ENCODE assay signal across 9 cellular contexts in genomic region chr16:68246671-68247070, GRCh38. TPM values are rescaled to one million over a fixed set of nuclear protein-coding genes. Genes with fewer than 3 reads are reported as not detected.
DNase-seq lines count a peak whose midpoint lies in the region; ATAC-seq and TF ChIP-seq lines count a peak whose summit lies in the region.
"Had no signal": no experiment of that assay in that cellular context is flagged by ENCODE, and none has a peak within 500 bp of the region (broad histone marks: within the 10 kb centered on the region; RNA-seq: fewer than 3 reads in every experiment).

No MANE protein-coding gene starts in this region.

- H3K27me3 ChIP-seq in PC-9 (ENCODE audit: insufficient read depth, low read depth), result no peaks in the 10 kb centered on the region
- H3K27me3 ChIP-seq in esophagus muscularis mucosa, result no peaks in the 10 kb centered on the region
- H3K27me3 ChIP-seq in skeletal muscle satellite cell (ENCODE audit: control insufficient read depth, insufficient read depth, low read length), result no peaks in the 10 kb centered on the region

- intact Hi-C loops in activated CD4-positive, alpha-beta T cell treated with anti-CD3 and anti-CD28 coated beads for 36 hours (cut with DNase I, micrococcal nuclease), result no loop called here
- intact Hi-C loops in PC-9 (cut with micrococcal nuclease; ENCODE audit: unreplicated experiment), result no loop called here
- intact Hi-C loops in esophagus muscularis mucosa (cut with DNase I), result no loop called here

- H3K9me2 ChIP-seq in PC-9 (ENCODE audit: insufficient read depth), result no peaks in the 10 kb centered on the region

- DNase-seq in activated CD4-positive, alpha-beta T cell treated with anti-CD3 and anti-CD28 coated beads for 36 hours, result no peak
- no peak for DNase-seq in activated CD4-positive, alpha-beta T cell treated with anti-CD3 and anti-CD28 coated beads, Interleukin-2, amount 50 U/mL, for 48 hours
- no peak for DNase-seq in PC-9
- DNase-seq in esophagus muscularis mucosa (ENCODE audit: extremely low spot score), result no peak
- no peak for DNase-seq in germinal center (ENCODE audit: low spot score)
- no peak for DNase-seq in activated naive CD4-positive, alpha-beta T cell (lab: John Stamatoyannopoulos, UW)

- no peak overlapping the region for H3K9ac ChIP-seq in skeletal muscle satellite cell (ENCODE audit: low read depth, low read length)

- H3K27me3 Mint-ChIP-seq in activated CD4-positive, alpha-beta T cell treated with anti-CD3 and anti-CD28 coated beads for 36 hours, result no peaks in the 10 kb centered on the region

- no peak for TF ChIP-seq EP300 in esophagus muscularis mucosa (IDR thresholded peaks at IDR 0.05)

- no peak overlapping the region for H3K4me3 ChIP-seq in PC-9
- peak overlapping the region; percentile 72 to 96 (median 92) for H3K4me3 ChIP-seq in esophagus muscularis mucosa
- no peak overlapping the region for H3K4me3 ChIP-seq in skeletal muscle satellite cell (ENCODE audit: low read length)

- peaks cover 3% of the 10 kb centered on the region for H3K36me3 Mint-ChIP-seq in activated CD4-positive, alpha-beta T cell treated with anti-CD3 and anti-CD28 coated beads for 36 hours (ENCODE audit: low read depth)

- ATAC-seq in activated CD4-positive, alpha-beta T cell treated with anti-CD3 and anti-CD28 coated beads for 36 hours, result no peak
- ATAC-seq in GM18867 (IDR thresholded peaks at IDR 0.05; ENCODE audit: unreplicated experiment), result no peak

- H3K36me3 ChIP-seq in PC-9 (ENCODE audit: low read depth) (no peaks in the 10 kb centered on the region), esophagus muscularis mucosa (peaks cover 0 to 31% (median 29%) of the 10 kb centered on the region in 4 donors), skeletal muscle satellite cell (ENCODE audit: insufficient read depth, low read length) (peaks cover 12% of the 10 kb centered on the region)

- BruUV-seq in PC-9 (replicated peaks; lab: Mats Ljungman, UMichigan), result no TSS peak

- H3K9me3 Mint-ChIP-seq in activated CD4-positive, alpha-beta T cell treated with anti-CD3 and anti-CD28 coated beads for 36 hours (ENCODE audit: low read depth), result no peaks in the 10 kb centered on the region

- peak overlapping the region; percentile 88 for H3K4me3 Mint-ChIP-seq in activated CD4-positive, alpha-beta T cell treated with anti-CD3 and anti-CD28 coated beads for 36 hours

- POLR2A ChIA-PET in activated CD4-positive, alpha-beta T cell treated with anti-CD3 and anti-CD28 coated beads for 36 hours (lab: Charles Lee), result no interaction called here
- POLR2A ChIA-PET in PC-9 (lab: Charles Lee; ENCODE audit: unreplicated experiment), result no interaction called here

- H3K9me3 ChIP-seq in PC-9 (ENCODE audit: insufficient read depth, low read depth) (no peaks in the 10 kb centered on the region), esophagus muscularis mucosa (no peaks in the 10 kb centered on the region), skeletal muscle satellite cell (replicated peaks; ENCODE audit: low read length) (no peaks in the 10 kb centered on the region)

- no peak overlapping the region for H3K27ac Mint-ChIP-seq in activated CD4-positive, alpha-beta T cell treated with anti-CD3 and anti-CD28 coated beads for 36 hours

- H3F3A ChIP-seq in PC-9 (ENCODE audit: insufficient read depth, low read depth), result 0 out of 2 replicates have a peak, but pooled peaks cover 5% of the 10 kb centered on the region

- 80% methylated on average over 4 of the region's 5 CpGs for WGBS in esophagus muscularis mucosa

- H3K79me2 ChIP-seq in PC-9 (ENCODE audit: low read depth), result peaks cover 14% of the 10 kb centered on the region; the same call in 1 of the 2 replicates

- H3K4me1 Mint-ChIP-seq in activated CD4-positive, alpha-beta T cell treated with anti-CD3 and anti-CD28 coated beads for 36 hours, result peaks cover 15% of the 10 kb centered on the region

- CTCF ChIA-PET in activated CD4-positive, alpha-beta T cell treated with anti-CD3 and anti-CD28 coated beads for 36 hours (lab: Charles Lee), result interaction anchor here (0.8 to 3.4 kb wide), 4 partner anchors 13 to 93 kb away, joined by 3 to 23 read pairs (median 4); partner anchors contain the start of gene SLC7A6
- CTCF ChIA-PET in PC-9 (lab: Charles Lee), result no interaction called here

- no peak overlapping the region for H2AFZ ChIP-seq in PC-9

- H3K4me1 ChIP-seq in PC-9 (replicated peaks; ENCODE audit: insufficient read depth) (peaks cover 16% of the 10 kb centered on the region), esophagus muscularis mucosa (peaks cover 34 to 36% (median 35%) of the 10 kb centered on the region in 4 donors), skeletal muscle satellite cell (ENCODE audit: control insufficient read depth, insufficient read depth, low read length) (peaks cover 21% of the 10 kb centered on the region)

- TF ChIP-seq CTCF in PC-9 (conservative IDR thresholded peaks at IDR 0.05) (no peak), esophagus muscularis mucosa (IDR thresholded peaks at IDR 0.05) (no peak)

- no peaks in the 10 kb centered on the region for H4K20me1 ChIP-seq in PC-9 (ENCODE audit: insufficient read depth)

- no peak overlapping the region for H3K27ac ChIP-seq in PC-9
- H3K27ac ChIP-seq in esophagus muscularis mucosa (replicated peaks in 1 of 4), result peak overlapping the region in 2 of 4 donors; percentile 19 to 24

- TF ChIP-seq POLR2A in esophagus muscularis mucosa (IDR thresholded peaks at IDR 0.05; ENCODE audit: low read depth), result peak; percentile 17

- H3K4me2 ChIP-seq in PC-9 (peak overlapping the region; percentile 94; the same call in 1 of the 2 replicates), skeletal muscle satellite cell (ENCODE audit: low read length) (peak overlapping the region; percentile 91)

RNA-seq across cellular contexts. Expression of gene PLA2G15, which starts 1.5 kb away (rescaled TPM):
- total RNA-seq in activated CD4-positive, alpha-beta T cell treated with anti-CD3 and anti-CD28 coated beads for 36 hours, result 1 to 10 TPM; 6.0 to 7.0 TPM
- total RNA-seq in PC-9 (2021), result 13.4 and 14.0 TPM in 2 replicates
- 10 to 100 TPM; 10.4 to 22.0 (median 15.3) TPM for total RNA-seq in esophagus muscularis mucosa
- 18.0 and 21.6 TPM in 2 replicates for total RNA-seq in skeletal muscle satellite cell (2012; rRNA removed)

RNA-seq across cellular contexts. Expression of gene ESRP2, which starts 10.7 kb away (rescaled TPM):
- under 1 TPM; 0.58 to 0.85 TPM for total RNA-seq in activated CD4-positive, alpha-beta T cell treated with anti-CD3 and anti-CD28 coated beads for 36 hours
- total RNA-seq in PC-9 (2021) (36.4 and 45.0 TPM in 2 replicates), esophagus muscularis mucosa (1 to 10 TPM in 1 of 4 donors, under 1 TPM in 3; 0.17 to 2.1 (median 0.52) TPM)
- total RNA-seq in skeletal muscle satellite cell (2012; rRNA removed), result under 0.01 TPM in 1 of 2 replicates, not detected in the other
- total RNA-seq: M059J had no signal

RNA-seq across cellular contexts. Expression of gene SLC7A6, which starts 17.7 kb away (rescaled TPM):
- total RNA-seq in activated CD4-positive, alpha-beta T cell treated with anti-CD3 and anti-CD28 coated beads for 36 hours, result 10 to 100 TPM; 55.7 to 58.7 TPM
- total RNA-seq in PC-9 (2021) (28.6 and 44.7 TPM in 2 replicates), esophagus muscularis mucosa (10 to 100 TPM; 18.9 to 37.1 (median 27.3) TPM)
- 13.1 and 20.8 TPM in 2 replicates for total RNA-seq in skeletal muscle satellite cell (2012; rRNA removed)

Comparison
In these comparisons a context has a peak if more than half of its experiments do, and no peak if none do; other contexts are left out.
1. H3K4me3 ChIP-seq: peak in esophagus muscularis mucosa (4 of 4); none in PC-9 (single experiment) and skeletal muscle satellite cell (single experiment).
2. RNA of gene ESRP2, which starts 10.7 kb away (total RNA-seq): 36.4 to 45.0 TPM in PC-9; 0.58 to 0.85 TPM in activated CD4-positive, alpha-beta T cell treated with anti-CD3 and anti-CD28 coated beads for 36 hours and 0.17 to 2.1 TPM in esophagus muscularis mucosa; every median in the first group is over 10 times any median in the second.